17 cellular contexts compared by ENCODE assay signal in genomic region chr7:149279111-149279743, GRCh38.
"Had no signal": no experiment of that assay in that cellular context is flagged by ENCODE, and none has a peak within 500 bp of the region (broad histone marks: within the 10 kb centered on the region; RNA-seq: fewer than 3 reads in every experiment).

No MANE protein-coding gene starts in this region.

- H3K27me3 Mint-ChIP-seq: effector memory CD8-positive, alpha-beta T cell; memory B cell; naive B cell had no signal

- FAIRE-seq: kidney, small intestine had no signal

- H3K4me3 ChIP-seq: esophagus squamous epithelium, gastroesophageal sphincter, left ventricle myocardium inferior, lower lobe of right lung had no signal

- ATAC-seq: effector memory CD8-positive, alpha-beta T cell; gastroesophageal sphincter; left cardiac atrium; lower lobe of right lung; right cardiac atrium had no signal

- H3K4me1 ChIP-seq: gastroesophageal sphincter, left ventricle myocardium inferior, lower lobe of right lung had no signal

- H3K27me3 ChIP-seq: esophagus squamous epithelium, gastroesophageal sphincter had no signal

- H3K27ac ChIP-seq: esophagus squamous epithelium, gastroesophageal sphincter, left ventricle myocardium inferior, lower lobe of right lung had no signal

- H3K9me3 ChIP-seq: esophagus squamous epithelium, gastroesophageal sphincter, lower lobe of right lung had no signal

- H3K27ac Mint-ChIP-seq: effector memory CD8-positive, alpha-beta T cell; memory B cell had no signal

- H3K4me1 Mint-ChIP-seq: nephron progenitor cell had no signal

- H3K9me3 Mint-ChIP-seq: effector memory CD8-positive, alpha-beta T cell; naive B cell had no signal

- H3K4me3 Mint-ChIP-seq: effector memory CD8-positive, alpha-beta T cell; memory B cell; naive B cell; nephron progenitor cell had no signal

- DNase-seq: effector memory CD8-positive, alpha-beta T cell; esophagus squamous epithelium; foreskin fibroblast; glutamatergic neuron; kidney; left cardiac atrium; left ventricle myocardium inferior; lower lobe of right lung; naive B cell; nephron progenitor cell; right cardiac atrium; small intestine; stimulated activated CD4-positive, alpha-beta T cell treated with anti-CD3 and anti-CD28 coated beads, Interleukin-12 subunit alpha, Interleukin-12 subunit beta, amount 100 ng/mL, for 4 hours; stimulated activated naive CD4-positive, alpha-beta T cell treated with Interleukin-2 at 50 U/mL for 16 hours; trophoblast cell had no signal
